In genomic region chr21:16752109-16752508, GRCh38 we compare ENCODE assay signal across 24 cellular contexts.
"Had no signal": no experiment of that assay in that cellular context is flagged by ENCODE, and none has a peak within 500 bp of the region (broad histone marks: within the 10 kb centered on the region; RNA-seq: fewer than 3 reads in every experiment).

No MANE protein-coding gene starts in this region.

- DNase-seq: activated B cell treated with CpG ODN at 0.5 μM for 24 hours; activated CD4-positive, alpha-beta T cell treated with anti-CD3 and anti-CD28 coated beads for 1 hour; activated CD4-positive, alpha-beta T cell treated with anti-CD3 and anti-CD28 coated beads, Interleukin-2, amount 10 ng/mL, durations not matched to agents 24 days and 14 days; activated CD4-positive, alpha-beta T cell treated with anti-CD3 and anti-CD28 coated beads, Interleukin-2, amount 50 U/mL, for 48 hours; activated CD8-positive, alpha-beta memory T cell treated with anti-CD3 and anti-CD28 coated beads for 24 hours; activated gamma-delta T cell treated with Interleukin-2 at 50 U/mL for 16 hours; activated naive CD4-positive, alpha-beta T cell treated with anti-CD3 and anti-CD28 coated beads, Interleukin-2, amount 10 ng/mL, durations not matched to agents 7 days and 5 days; activated naive CD8-positive, alpha-beta T cell treated with anti-CD3 and anti-CD28 coated beads, Interleukin-2, amount 10 ng/mL, durations not matched to agents 7 days and 5 days; activated T-cell treated with anti-CD3 and anti-CD28 coated beads for 4 hours; activated T-cell treated with anti-CD3 and anti-CD28 coated beads, Interleukin-2, amount 50 U/mL, for 48 hours; aorta; Kasumi-1; NCI-H1048; NCI-H146; NCI-H187 treated with DMSO at 0.1 percent for 48 hours; NCI-H2081 treated with DMSO at 0.1 percent for 48 hours; NCI-H446; NCI-H524; PC-3; SHP77 treated with DMSO at 0.1 percent for 48 hours; T-helper 17 cell; T-helper 9 cell had no signal

- H3K27ac Mint-ChIP-seq: activated B cell treated with CpG ODN at 0.5 μM for 24 hours; activated CD4-positive, alpha-beta T cell treated with anti-CD3 and anti-CD28 coated beads, Interleukin-2, amount 10 ng/mL, durations not matched to agents 24 days and 14 days; activated naive CD4-positive, alpha-beta T cell treated with anti-CD3 and anti-CD28 coated beads, Interleukin-2, amount 10 ng/mL, durations not matched to agents 7 days and 5 days; activated naive CD8-positive, alpha-beta T cell treated with anti-CD3 and anti-CD28 coated beads, Interleukin-2, amount 10 ng/mL, durations not matched to agents 7 days and 5 days; activated T-helper 17 cell treated with anti-CD3 and anti-CD28 coated beads, Interleukin-2, amount 50 U/mL, for 72 hours; T-helper 17 cell had no signal

- H3K36me3 Mint-ChIP-seq: activated naive CD4-positive, alpha-beta T cell treated with anti-CD3 and anti-CD28 coated beads, Interleukin-2, amount 10 ng/mL, durations not matched to agents 7 days and 5 days; activated naive CD8-positive, alpha-beta T cell treated with anti-CD3 and anti-CD28 coated beads, Interleukin-2, amount 10 ng/mL, durations not matched to agents 7 days and 5 days had no signal

- H3K4me3 ChIP-seq: K562 had no signal

- H3K27me3 Mint-ChIP-seq: activated B cell treated with CpG ODN at 0.5 μM for 24 hours; activated CD4-positive, alpha-beta T cell treated with anti-CD3 and anti-CD28 coated beads, Interleukin-2, amount 10 ng/mL, durations not matched to agents 24 days and 14 days; activated naive CD4-positive, alpha-beta T cell treated with anti-CD3 and anti-CD28 coated beads, Interleukin-2, amount 10 ng/mL, durations not matched to agents 7 days and 5 days; activated naive CD8-positive, alpha-beta T cell treated with anti-CD3 and anti-CD28 coated beads, Interleukin-2, amount 10 ng/mL, durations not matched to agents 7 days and 5 days; activated T-helper 17 cell treated with anti-CD3 and anti-CD28 coated beads, Interleukin-2, amount 50 U/mL, for 72 hours; T-helper 17 cell had no signal

- H3K4me1 Mint-ChIP-seq: activated B cell treated with CpG ODN at 0.5 μM for 24 hours; activated CD4-positive, alpha-beta T cell treated with anti-CD3 and anti-CD28 coated beads, Interleukin-2, amount 10 ng/mL, durations not matched to agents 24 days and 14 days; activated naive CD4-positive, alpha-beta T cell treated with anti-CD3 and anti-CD28 coated beads, Interleukin-2, amount 10 ng/mL, durations not matched to agents 7 days and 5 days; activated naive CD8-positive, alpha-beta T cell treated with anti-CD3 and anti-CD28 coated beads, Interleukin-2, amount 10 ng/mL, durations not matched to agents 7 days and 5 days; activated T-helper 17 cell treated with anti-CD3 and anti-CD28 coated beads, Interleukin-2, amount 50 U/mL, for 72 hours; T-helper 17 cell had no signal

- H3K4me3 Mint-ChIP-seq: activated B cell treated with CpG ODN at 0.5 μM for 24 hours; activated CD4-positive, alpha-beta T cell treated with anti-CD3 and anti-CD28 coated beads, Interleukin-2, amount 10 ng/mL, durations not matched to agents 24 days and 14 days; activated naive CD4-positive, alpha-beta T cell treated with anti-CD3 and anti-CD28 coated beads, Interleukin-2, amount 10 ng/mL, durations not matched to agents 7 days and 5 days; activated naive CD8-positive, alpha-beta T cell treated with anti-CD3 and anti-CD28 coated beads, Interleukin-2, amount 10 ng/mL, durations not matched to agents 7 days and 5 days; activated T-helper 17 cell treated with anti-CD3 and anti-CD28 coated beads, Interleukin-2, amount 50 U/mL, for 72 hours; T-helper 17 cell had no signal
